15 cellular contexts compared by ENCODE assay signal in genomic region chr12:11810962-11811361, GRCh38.
DNase-seq lines count a peak whose midpoint lies in the region; ATAC-seq and TF ChIP-seq lines count a peak whose summit lies in the region.
"Had no signal": no experiment of that assay in that cellular context is flagged by ENCODE, and none has a peak within 500 bp of the region (broad histone marks: within the 10 kb centered on the region; RNA-seq: fewer than 3 reads in every experiment).

No MANE protein-coding gene starts in this region.

- H3K4me3 ChIP-seq in BLaER1 treated with 17β-estradiol and CSF1 and Interleukin-3, amounts not matched to agents 10 nM and 100 nM, result no peak overlapping the region
- no peak overlapping the region for H3K4me3 ChIP-seq in IMR-90 (ENCODE audit: insufficient read depth, low read depth, low read length)
- peak overlapping the region; percentile 32 for H3K4me3 ChIP-seq in coronary artery
- H3K4me3 ChIP-seq in neural progenitor cell, result no peak overlapping the region
- H3K4me3 ChIP-seq: suprapubic skin had no signal

- H3K18ac ChIP-seq in IMR-90 (ENCODE audit: low read depth, low read length), result no peak overlapping the region

- no peak for TF ChIP-seq CTCF in IMR-90 (conservative IDR thresholded peaks at IDR 0.05; ENCODE audit: low read depth, low read length)
- no peak for TF ChIP-seq CTCF in coronary artery (IDR thresholded peaks at IDR 0.05)
- TF ChIP-seq CTCF in neural progenitor cell (IDR thresholded peaks at IDR 0.05), result no peak

- BruUV-seq in IMR-90 (replicated peaks; lab: Mats Ljungman, UMichigan), result no TSS peak

- H2BK20ac ChIP-seq in IMR-90 (ENCODE audit: low read depth, low read length), result no peak overlapping the region

- WGBS in IMR-90 (ENCODE audit: extremely low coverage in 2 of 2, insufficient read length in 1 of 2), 2 experiments, result no CpG with 5 or more reads among the region's 3 CpGs

- H2BK5ac ChIP-seq in IMR-90 (ENCODE audit: low read depth, low read length, poor library complexity, severe bottlenecking), result no peak overlapping the region

- peaks cover 22 to 59% of the 10 kb centered on the region in 2 experiments; a peak in 3 of 4 replicates for H3K79me1 ChIP-seq in IMR-90 (ENCODE audit: low read depth in 1 of 2, low read length in 2 of 2)

- H2BK120ac ChIP-seq in IMR-90 (ENCODE audit: low read depth, low read length), result no peak overlapping the region

- H4K5ac ChIP-seq in IMR-90 (ENCODE audit: low read depth, low read length), result no peak overlapping the region

- peak overlapping the region in 9 of 11 experiments; percentile 77 to 91 (median 87); a peak in 17 of 22 replicates for H3K27ac ChIP-seq in BLaER1 treated with 17β-estradiol and CSF1 and Interleukin-3, amounts not matched to agents 10 nM and 100 nM
- H3K27ac ChIP-seq in IMR-90 (ENCODE audit: insufficient read depth, low read length) (no peak overlapping the region), coronary artery (peak overlapping the region in 1 of 2 donors; percentile 89), neural progenitor cell (no peak overlapping the region)
- H3K27ac ChIP-seq: suprapubic skin had no signal

- peak overlapping the region; percentile 75 to 99 (median 95); a peak in 20 of 22 replicates for H3K4me2 ChIP-seq in BLaER1 treated with 17β-estradiol and CSF1 and Interleukin-3, amounts not matched to agents 10 nM and 100 nM
- no peak overlapping the region for H3K4me2 ChIP-seq in IMR-90 (ENCODE audit: low read depth, low read length)
- H3K4me2 ChIP-seq in neural progenitor cell, result peak overlapping the region; percentile 83

- H3K9me3 Mint-ChIP-seq in neural progenitor cell, result peaks cover 2% of the 10 kb centered on the region
- H3K9me3 Mint-ChIP-seq: activated T-helper 2 cell treated with anti-CD3 and anti-CD28 coated beads, Interferon-gamma antibody, Interleukin-2, Interleukin-4, amounts not matched to agents 10 μg/mL and 5 μg/mL and 100 μg/mL, durations not matched to agents 14 hours and 24 hours and 36 hours had no signal

- POLR2A ChIA-PET in IMR-90 (lab: Charles Lee; ENCODE audit: unreplicated experiment), result no interaction called here

- H3K14ac ChIP-seq in IMR-90 (replicated peaks; ENCODE audit: low read depth, low read length), result 0 out of 2 replicates have a peak overlapping the region, but pooled peaks have one; percentile 0

- intact Hi-C loops in IMR-90 (cut with micrococcal nuclease), result loop anchor here (2.0 to 5.0 kb wide), 2 partner anchors 159 to 230 kb away; no protein-coding TSS in a partner anchor

- H3K36me3 ChIP-seq in BLaER1 treated with 17β-estradiol and CSF1 and Interleukin-3, amounts not matched to agents 10 nM and 100 nM, result peaks cover 0 to 60% (median 26%) of the 10 kb centered on the region in 11 experiments; a peak in 14 of 22 replicates
- H3K36me3 ChIP-seq in IMR-90 (ENCODE audit: control insufficient read depth, insufficient read depth, low read length) (no peaks in the 10 kb centered on the region), neural progenitor cell (no peaks in the 10 kb centered on the region)
- H3K36me3 ChIP-seq: suprapubic skin had no signal

- H3K23ac ChIP-seq in IMR-90 (ENCODE audit: low read depth, low read length), result no peak overlapping the region

- H2AK5ac ChIP-seq in IMR-90 (ENCODE audit: low read depth, low read length), result no peak overlapping the region

- H4K20me1 ChIP-seq in BLaER1 treated with 17β-estradiol and CSF1 and Interleukin-3, amounts not matched to agents 10 nM and 100 nM, result peaks cover 0 to 19% (median 0%) of the 10 kb centered on the region in 11 experiments; a peak in 2 of 22 replicates
- H4K20me1 ChIP-seq in IMR-90 (ENCODE audit: insufficient read depth, low read length) (no peaks in the 10 kb centered on the region), neural progenitor cell (ENCODE audit: low read depth) (no peaks in the 10 kb centered on the region)

- ATAC-seq in IMR-90 (ENCODE audit: low read depth), result no peak
- ATAC-seq: HCT116 had no signal

- dilution Hi-C loops in IMR-90 (cut with HindIII; ENCODE audit: low sequenced_read_pairs, unreplicated experiment), result no loop called here

- DNase-seq in IMR-90, result no peak
- no peak for DNase-seq in coronary artery (ENCODE audit: low spot score)
- no peak for DNase-seq in neural progenitor cell (ENCODE audit: low spot score)
- DNase-seq in SIG-M5 (lab: John Stamatoyannopoulos, UW), result no peak
- DNase-seq in NCI-H1694 (lab: John Stamatoyannopoulos, UW), result no peak
- no peak for DNase-seq in NCI-H446 (lab: John Stamatoyannopoulos, UW)
- DNase-seq in epidermal melanocyte (ENCODE audit: insufficient read length, low spot score), result no peak
- DNase-seq: activated CD4-positive, alpha-beta T cell treated with anti-CD3 and anti-CD28 coated beads for 1 hour; NCI-H187; RPMI8226; stimulated activated CD4-positive, alpha-beta T cell treated with anti-CD3 and anti-CD28 coated beads, Interleukin-15, amount 100 ng/mL, for 24 hours had no signal

- peaks cover 70 to 98% (median 78%) of the 10 kb centered on the region in 10 experiments for H3K4me1 ChIP-seq in BLaER1 treated with 17β-estradiol and CSF1 and Interleukin-3, amounts not matched to agents 10 nM and 100 nM
- H3K4me1 ChIP-seq in IMR-90 (ENCODE audit: control insufficient read depth, insufficient read depth, low read length) (peaks cover 18% of the 10 kb centered on the region), neural progenitor cell (peaks cover 47% of the 10 kb centered on the region)

- H3K4ac ChIP-seq in IMR-90 (ENCODE audit: low read depth, low read length), result no peak overlapping the region

- no peak overlapping the region for H3K27ac Mint-ChIP-seq in neural progenitor cell

- no peak overlapping the region for H4K91ac ChIP-seq in IMR-90 (ENCODE audit: insufficient read depth, low read depth, low read length)

- H3F3A ChIP-seq in neural progenitor cell (ENCODE audit: low read depth), result peaks cover 35% of the 10 kb centered on the region

- H3K27me3 ChIP-seq in BLaER1 treated with 17β-estradiol and CSF1 and Interleukin-3, amounts not matched to agents 10 nM and 100 nM, result no peaks in the 10 kb centered on the region
- H3K27me3 ChIP-seq in IMR-90 (ENCODE audit: control insufficient read depth, insufficient read depth, low read length) (no peaks in the 10 kb centered on the region), neural progenitor cell (no peaks in the 10 kb centered on the region)
- H3K27me3 ChIP-seq: suprapubic skin had no signal

- H2AK9ac ChIP-seq in IMR-90 (replicated peaks; ENCODE audit: low read depth, low read length, poor library complexity), result no peak overlapping the region

- peaks cover 5% of the 10 kb centered on the region; the same call in 1 of the 2 replicates for H3K9me1 ChIP-seq in IMR-90 (ENCODE audit: insufficient read depth, low read length)

- H3K79me2 ChIP-seq in neural progenitor cell (ENCODE audit: low read depth), result no peaks in the 10 kb centered on the region

- H2BK15ac ChIP-seq in IMR-90 (ENCODE audit: low read depth, low read length), result no peak overlapping the region

- no peak for TF ChIP-seq POLR2A in IMR-90 (IDR thresholded peaks at IDR 0.05; ENCODE audit: low read depth, low read length)

- H3K9me3 ChIP-seq in BLaER1 treated with 17β-estradiol and CSF1 and Interleukin-3, amounts not matched to agents 10 nM and 100 nM (replicated peaks in 1 of 11), result no peaks in the 10 kb centered on the region; a peak in 1 of 22 replicates
- H3K9me3 ChIP-seq in IMR-90 (ENCODE audit: control insufficient read depth, insufficient read depth, low read length), result no peaks in the 10 kb centered on the region
- H3K9me3 ChIP-seq in neural progenitor cell (ENCODE audit: low read depth), result no peaks in the 10 kb centered on the region
- H3K9me3 ChIP-seq: suprapubic skin had no signal

- no peak overlapping the region for H3K56ac ChIP-seq in IMR-90 (ENCODE audit: extremely low read depth, insufficient read depth, low read length)

- no peak overlapping the region for H4K8ac ChIP-seq in IMR-90 (ENCODE audit: low read depth in 2 of 2, low read length in 2 of 2)

- no peaks in the 10 kb centered on the region for H3K27me3 Mint-ChIP-seq in neural progenitor cell (ENCODE audit: insufficient read depth, low read depth)

- H3K4me3 Mint-ChIP-seq in neural progenitor cell, result no peak overlapping the region

- CTCF ChIA-PET in IMR-90 (lab: Yijun Ruan, JAX), result no interaction called here

- no peak overlapping the region for H2AFZ ChIP-seq in IMR-90 (replicated peaks; ENCODE audit: low read length, poor library complexity)
- no peak overlapping the region for H2AFZ ChIP-seq in neural progenitor cell (replicated peaks)

- H3K4me1 Mint-ChIP-seq in neural progenitor cell, result peaks cover 54% of the 10 kb centered on the region

- in situ Hi-C loops in IMR-90 (cut with MboI; ENCODE audit: low sequenced_read_pairs), result no loop called here

- peaks cover 6% of the 10 kb centered on the region for H3K36me3 Mint-ChIP-seq in neural progenitor cell

- no peak for TF ChIP-seq RAD21 in IMR-90 (IDR thresholded peaks at IDR 0.05; ENCODE audit: low read length)

- H3K9ac ChIP-seq in BLaER1 treated with 17β-estradiol and CSF1 and Interleukin-3, amounts not matched to agents 10 nM and 100 nM, result peak overlapping the region in 3 of 11 experiments; percentile 76 to 84 (median 81); a peak in 2 of 22 replicates
- no peak overlapping the region for H3K9ac ChIP-seq in IMR-90 (ENCODE audit: low read depth, low read length)
- no peak overlapping the region for H3K9ac ChIP-seq in neural progenitor cell

TF ChIP-seq in IMR-90, 13 proteins besides CTCF, POLR2A, EP300 and RAD21 (continues in another document):
- TF ChIP-seq CHD1 (IDR thresholded peaks at IDR 0.05; ENCODE audit: low read depth, low read length) (no peak), SMC3 (IDR thresholded peaks at IDR 0.05; ENCODE audit: low read depth, low read length) (no peak), MXI1 (IDR thresholded peaks at IDR 0.05; ENCODE audit: borderline replicate concordance, low read depth, low read length) (no peak), USF2 (IDR thresholded peaks at IDR 0.05; ENCODE audit: low read depth, low read length) (no peak), CEBPB (IDR thresholded peaks at IDR 0.05; ENCODE audit: low read depth, low read length) (no peak), MAFK (IDR thresholded peaks at IDR 0.05; ENCODE audit: low read depth, low read length) (no peak)

Comparison
In these comparisons a context has a peak if more than half of its experiments do, and no peak if none do; other contexts are left out.
1. H3K27ac ChIP-seq: peak in BLaER1 treated with 17β-estradiol and CSF1 and Interleukin-3, amounts not matched to agents 10 nM and 100 nM (9 of 11); none in IMR-90 (single experiment) and neural progenitor cell (single experiment).